ENCODE assay signal across 1 cellular context in genomic region chr12:31655792-31656191, GRCh38.
TF ChIP-seq lines count a peak whose summit lies in the region.

No MANE protein-coding gene starts in this region.

TF ChIP-seq in SK-N-SH, 30 proteins besides CTCF, POLR2A, EP300 and RAD21:
- TF ChIP-seq YY1 (IDR thresholded peaks at IDR 0.05; ENCODE audit: low read depth), result no peak
- no peak for TF ChIP-seq ELF1 (IDR thresholded peaks at IDR 0.05)
- TF ChIP-seq RXRA (IDR thresholded peaks at IDR 0.05; ENCODE audit: borderline replicate concordance, low read depth), result no peak
- no peak for TF ChIP-seq NRF1 (IDR thresholded peaks at IDR 0.05; ENCODE audit: low read depth, low read length)
- no peak for TF ChIP-seq USF1 (IDR thresholded peaks at IDR 0.05; ENCODE audit: borderline replicate concordance, low read depth)
- TF ChIP-seq ZBTB33 (IDR thresholded peaks at IDR 0.05; ENCODE audit: borderline replicate concordance, low read depth), result no peak
- no peak for TF ChIP-seq FOXJ3 (CRISPR knock-in tag; IDR thresholded peaks at IDR 0.05)
- no peak for TF ChIP-seq FOXM1 (IDR thresholded peaks at IDR 0.05; ENCODE audit: low read depth)
- TF ChIP-seq GABPA (IDR thresholded peaks at IDR 0.05; ENCODE audit: low read depth), result no peak
- no peak for TF ChIP-seq EZH2phosphoT487 (IDR thresholded peaks at IDR 0.05; ENCODE audit: borderline replicate concordance, low read depth)
- no peak for TF ChIP-seq JUND (IDR thresholded peaks at IDR 0.05)
- TF ChIP-seq NFIC (IDR thresholded peaks at IDR 0.05; ENCODE audit: borderline replicate concordance), result no peak
- TF ChIP-seq REST (IDR thresholded peaks at IDR 0.05; ENCODE audit: low read depth, low read length), result no peak
- TF ChIP-seq RCOR1 (IDR thresholded peaks at IDR 0.05; ENCODE audit: low read length), result no peak
- no peak for TF ChIP-seq MAX (IDR thresholded peaks at IDR 0.05; ENCODE audit: low read depth)
- no peak for TF ChIP-seq SMC3 (IDR thresholded peaks at IDR 0.05; ENCODE audit: low read depth, low read length)
- TF ChIP-seq TAF1 (IDR thresholded peaks at IDR 0.05; ENCODE audit: borderline replicate concordance, low read depth, low read length), result no peak
